In the genomic region with DNA sequence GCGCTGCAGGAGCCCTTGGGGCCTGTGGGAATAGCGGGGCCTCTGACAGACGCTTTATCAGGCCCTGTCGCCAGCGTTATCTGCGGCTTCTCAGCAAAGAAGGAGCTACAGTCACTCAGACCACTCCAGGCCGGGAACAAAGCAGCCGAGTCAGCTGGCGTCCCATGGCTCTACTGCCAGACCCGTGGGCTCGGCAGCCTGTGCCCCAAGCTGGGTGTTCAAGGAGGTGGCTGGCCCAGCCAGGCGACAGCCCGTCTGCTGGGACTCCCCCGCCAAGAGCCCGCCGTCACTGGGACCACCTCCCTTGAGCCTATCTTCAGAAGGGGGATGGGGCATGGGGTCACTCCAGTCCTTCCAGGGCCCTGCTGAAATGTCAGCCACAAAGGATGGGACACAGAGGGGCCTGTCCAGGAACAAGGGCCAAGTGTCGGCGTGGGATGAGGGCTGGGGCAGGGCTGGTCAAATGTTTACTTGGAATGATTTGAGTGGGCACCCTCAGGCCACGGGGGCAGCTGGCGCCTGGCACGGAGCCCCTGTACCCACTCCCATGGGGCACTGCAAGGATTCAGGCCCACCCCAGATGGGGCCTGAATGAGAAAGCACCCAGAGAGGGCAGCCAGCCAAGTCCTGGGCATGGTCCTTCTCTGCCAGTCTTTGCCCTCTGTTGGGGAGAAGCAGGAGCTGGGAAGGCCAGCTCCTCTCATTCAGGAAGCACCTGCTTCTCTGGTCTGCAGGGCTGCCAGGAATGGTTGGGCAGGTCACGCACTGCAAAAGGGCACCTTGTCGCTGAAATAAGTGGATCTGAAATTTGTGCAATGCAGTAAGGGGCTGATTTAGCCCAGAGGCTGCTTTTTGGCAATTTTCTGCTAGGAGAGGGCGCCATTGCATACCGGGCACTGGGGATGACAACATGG, we compare ENCODE assay signal across 1 cellular context.
TF ChIP-seq lines count a peak whose summit lies in the region.

No MANE protein-coding gene starts in this region.

TF ChIP-seq in K562, 482 proteins besides CTCF, POLR2A, EP300 and RAD21 (continued from another document and continues in another):
- TF ChIP-seq AFF4 (CRISPR knock-in tag; IDR thresholded peaks at IDR 0.05) (no peak), NFE2 (IDR thresholded peaks at IDR 0.05; ENCODE audit: low read depth) (no peak; the same call in 1 of the 2 replicates), NR2C2 (CRISPR knock-in tag; IDR thresholded peaks at IDR 0.05) (no peak), NR2C2 (tag; IDR thresholded peaks at IDR 0.05) (no peak), ZNF436 (CRISPR knock-in tag; IDR thresholded peaks at IDR 0.05) (no peak), ARNT (IDR thresholded peaks at IDR 0.05) (no peak), ZNF184 (CRISPR knock-in tag; IDR thresholded peaks at IDR 0.05) (no peak), ZNF165 (CRISPR knock-in tag; IDR thresholded peaks at IDR 0.05; ENCODE audit: borderline replicate concordance) (no peak), MAFK (IDR thresholded peaks at IDR 0.05; ENCODE audit: low read length) (0 out of 2 replicates have a peak, but pooled peaks have one; percentile 8), FUS (optimal IDR thresholded peaks at IDR 0.05; ENCODE audit: low read depth, low read length) (no peak), HOMEZ (CRISPR knock-in tag; IDR thresholded peaks at IDR 0.05) (no peak), HINFP (tag; conservative IDR thresholded peaks at IDR 0.05; ENCODE audit: low read depth) (no peak), ASH1L (IDR thresholded peaks at IDR 0.05; ENCODE audit: borderline replicate concordance, low read depth, partially characterized antibody) (no peak), ZNF24 (IDR thresholded peaks at IDR 0.05) (no peak), PHB (CRISPR knock-in tag; IDR thresholded peaks at IDR 0.05) (no peak), PTRF (tag; IDR thresholded peaks at IDR 0.05) (no peak), ETS2 (tag; IDR thresholded peaks at IDR 0.05; ENCODE audit: borderline replicate concordance, poor library complexity, severe bottlenecking) (no peak), POLR2G (IDR thresholded peaks at IDR 0.05; ENCODE audit: low read depth, low read length) (peak; percentile 37; the same call in 1 of the 2 replicates), RFX5 (IDR thresholded peaks at IDR 0.05; ENCODE audit: low read depth, low read length) (no peak), JUN (IDR thresholded peaks at IDR 0.05; ENCODE audit: borderline replicate concordance, low read depth, low read length) (no peak), JUN (CRISPR knock-in tag; IDR thresholded peaks at IDR 0.05; ENCODE audit: borderline replicate concordance) (no peak), SMARCB1 (IDR thresholded peaks at IDR 0.05; ENCODE audit: insufficient read length, low read depth) (no peak), JUNB (CRISPR knock-in tag; conservative IDR thresholded peaks at IDR 0.05) (no peak), CCNT2 (IDR thresholded peaks at IDR 0.05; ENCODE audit: borderline replicate concordance, extremely low read depth, insufficient read length, low read depth, low read length) (peak; percentile 22), JUND (IDR thresholded peaks at IDR 0.05; ENCODE audit: borderline replicate concordance, low read depth, low read length) (peak; percentile 34; the same call in 1 of the 2 replicates), JUND (tag; IDR thresholded peaks at IDR 0.05; ENCODE audit: borderline replicate concordance, low read depth, low read length) (peak; percentile 35; the same call in 1 of the 3 replicates), RBFOX2 (IDR thresholded peaks at IDR 0.05; ENCODE audit: low read depth, low read length) (peak; percentile 41; the same call in 1 of the 2 replicates), ETS1 (conservative IDR thresholded peaks at IDR 0.05; ENCODE audit: control insufficient read depth, low read depth, low read length) (no peak), RBBP5 (IDR thresholded peaks at IDR 0.05; ENCODE audit: borderline replicate concordance, insufficient read depth, low read length, poor library complexity, severe bottlenecking) (peak; percentile 57), ARID1B (IDR thresholded peaks at IDR 0.05) (peak; percentile 65), HCFC1 (IDR thresholded peaks at IDR 0.05; ENCODE audit: low read depth, low read length) (no peak), SMARCA4 (IDR thresholded peaks at IDR 0.05) (0 out of 2 replicates have a peak, but pooled peaks have one; percentile 46), MYC (IDR thresholded peaks at IDR 0.05; ENCODE audit: low read depth, low read length) (no peak), MYC (CRISPR knock-in tag; IDR thresholded peaks at IDR 0.05; ENCODE audit: borderline replicate concordance, low read depth) (no peak), ZBTB12 (CRISPR knock-in tag; IDR thresholded peaks at IDR 0.05) (no peak), FOXJ3 (CRISPR knock-in tag; IDR thresholded peaks at IDR 0.05) (no peak), SRSF3 (IDR thresholded peaks at IDR 0.05; ENCODE audit: insufficient read depth, low read length) (no peak)
- TF ChIP-seq, protein P1, sequence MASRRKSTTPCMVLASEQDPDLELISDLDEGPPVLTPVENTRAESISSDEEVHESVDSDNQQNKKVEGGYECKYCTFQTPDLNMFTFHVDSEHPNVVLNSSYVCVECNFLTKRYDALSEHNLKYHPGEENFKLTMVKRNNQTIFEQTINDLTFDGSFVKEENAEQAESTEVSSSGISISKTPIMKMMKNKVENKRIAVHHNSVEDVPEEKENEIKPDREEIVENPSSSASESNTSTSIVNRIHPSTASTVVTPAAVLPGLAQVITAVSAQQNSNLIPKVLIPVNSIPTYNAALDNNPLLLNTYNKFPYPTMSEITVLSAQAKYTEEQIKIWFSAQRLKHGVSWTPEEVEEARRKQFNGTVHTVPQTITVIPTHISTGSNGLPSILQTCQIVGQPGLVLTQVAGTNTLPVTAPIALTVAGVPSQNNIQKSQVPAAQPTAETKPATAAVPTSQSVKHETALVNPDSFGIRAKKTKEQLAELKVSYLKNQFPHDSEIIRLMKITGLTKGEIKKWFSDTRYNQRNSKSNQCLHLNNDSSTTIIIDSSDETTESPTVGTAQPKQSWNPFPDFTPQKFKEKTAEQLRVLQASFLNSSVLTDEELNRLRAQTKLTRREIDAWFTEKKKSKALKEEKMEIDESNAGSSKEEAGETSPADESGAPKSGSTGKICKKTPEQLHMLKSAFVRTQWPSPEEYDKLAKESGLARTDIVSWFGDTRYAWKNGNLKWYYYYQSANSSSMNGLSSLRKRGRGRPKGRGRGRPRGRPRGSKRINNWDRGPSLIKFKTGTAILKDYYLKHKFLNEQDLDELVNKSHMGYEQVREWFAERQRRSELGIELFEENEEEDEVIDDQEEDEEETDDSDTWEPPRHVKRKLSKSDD (conservative IDR thresholded peaks at IDR 0.05; ENCODE audit: low read length), result no peak
- TF ChIP-seq, protein P2, sequence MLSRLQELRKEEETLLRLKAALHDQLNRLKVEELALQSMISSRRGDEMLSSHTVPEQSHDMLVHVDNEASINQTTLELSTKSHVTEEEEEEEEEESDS (CRISPR knock-in tag; IDR thresholded peaks at IDR 0.05), result no peak
- TF ChIP-seq, protein P3, sequence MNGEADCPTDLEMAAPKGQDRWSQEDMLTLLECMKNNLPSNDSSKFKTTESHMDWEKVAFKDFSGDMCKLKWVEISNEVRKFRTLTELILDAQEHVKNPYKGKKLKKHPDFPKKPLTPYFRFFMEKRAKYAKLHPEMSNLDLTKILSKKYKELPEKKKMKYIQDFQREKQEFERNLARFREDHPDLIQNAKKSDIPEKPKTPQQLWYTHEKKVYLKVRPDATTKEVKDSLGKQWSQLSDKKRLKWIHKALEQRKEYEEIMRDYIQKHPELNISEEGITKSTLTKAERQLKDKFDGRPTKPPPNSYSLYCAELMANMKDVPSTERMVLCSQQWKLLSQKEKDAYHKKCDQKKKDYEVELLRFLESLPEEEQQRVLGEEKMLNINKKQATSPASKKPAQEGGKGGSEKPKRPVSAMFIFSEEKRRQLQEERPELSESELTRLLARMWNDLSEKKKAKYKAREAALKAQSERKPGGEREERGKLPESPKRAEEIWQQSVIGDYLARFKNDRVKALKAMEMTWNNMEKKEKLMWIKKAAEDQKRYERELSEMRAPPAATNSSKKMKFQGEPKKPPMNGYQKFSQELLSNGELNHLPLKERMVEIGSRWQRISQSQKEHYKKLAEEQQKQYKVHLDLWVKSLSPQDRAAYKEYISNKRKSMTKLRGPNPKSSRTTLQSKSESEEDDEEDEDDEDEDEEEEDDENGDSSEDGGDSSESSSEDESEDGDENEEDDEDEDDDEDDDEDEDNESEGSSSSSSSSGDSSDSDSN (IDR thresholded peaks at IDR 0.05; ENCODE audit: borderline replicate concordance in 1 of 2, low read depth in 2 of 2, low read length in 2 of 2), result peak; percentile 85 to 96; a peak in 3 of 4 replicates
- TF ChIP-seq, protein P4, sequence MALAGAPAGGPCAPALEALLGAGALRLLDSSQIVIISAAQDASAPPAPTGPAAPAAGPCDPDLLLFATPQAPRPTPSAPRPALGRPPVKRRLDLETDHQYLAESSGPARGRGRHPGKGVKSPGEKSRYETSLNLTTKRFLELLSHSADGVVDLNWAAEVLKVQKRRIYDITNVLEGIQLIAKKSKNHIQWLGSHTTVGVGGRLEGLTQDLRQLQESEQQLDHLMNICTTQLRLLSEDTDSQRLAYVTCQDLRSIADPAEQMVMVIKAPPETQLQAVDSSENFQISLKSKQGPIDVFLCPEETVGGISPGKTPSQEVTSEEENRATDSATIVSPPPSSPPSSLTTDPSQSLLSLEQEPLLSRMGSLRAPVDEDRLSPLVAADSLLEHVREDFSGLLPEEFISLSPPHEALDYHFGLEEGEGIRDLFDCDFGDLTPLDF (CRISPR knock-in tag; IDR thresholded peaks at IDR 0.05), result no peak
